Comparison of ENCODE assay signal across 28 cellular contexts in genomic region chr11:26243426-26243825, GRCh38.
DNase-seq lines count a peak whose midpoint lies in the region; ATAC-seq and TF ChIP-seq lines count a peak whose summit lies in the region.
"Had no signal": no experiment of that assay in that cellular context is flagged by ENCODE, and none has a peak within 500 bp of the region (broad histone marks: within the 10 kb centered on the region; RNA-seq: fewer than 3 reads in every experiment).

No MANE protein-coding gene starts in this region.

- intact Hi-C loops in tibial artery (cut with DNase I; ENCODE audit: low total_unique reads), result no loop called here

- no peak overlapping the region for H3K4me2 ChIP-seq in GM23248 (ENCODE audit: unreplicated experiment)
- H3K4me2 ChIP-seq: BLaER1, GM23338, KMS-11 had no signal

- H3K4me1 ChIP-seq in GM23248 (ENCODE audit: insufficient read depth) (peaks cover 35% of the 10 kb centered on the region), tibial artery (peaks cover 0 to 10% (median 0%) of the 10 kb centered on the region in 4 donors)
- H3K4me1 ChIP-seq: BLaER1, Caco-2 had no signal

- no peaks in the 10 kb centered on the region for H4K20me1 ChIP-seq in GM23248 (ENCODE audit: insufficient read depth)
- H4K20me1 ChIP-seq: BLaER1 had no signal

- peaks cover 9% of the 10 kb centered on the region; the same call in 1 of the 2 replicates for H3F3A ChIP-seq in GM23248 (ENCODE audit: insufficient read depth)

- TF ChIP-seq CTCF in VCaP (conservative IDR thresholded peaks at IDR 0.05) (no peak), tibial artery (IDR thresholded peaks at IDR 0.05) (no peak)

- H3K9me3 ChIP-seq in GM23248 (ENCODE audit: low read depth), result no peaks in the 10 kb centered on the region
- no peaks in the 10 kb centered on the region for H3K9me3 ChIP-seq in tibial artery
- H3K9me3 ChIP-seq: BLaER1, Caco-2 had no signal

- no peak for ATAC-seq in HG02588 (IDR thresholded peaks at IDR 0.05; ENCODE audit: unreplicated experiment)
- ATAC-seq: GM12878, GM23338, Panc1 had no signal

- in situ Hi-C loops in GM23248 (cut with MboI), result no loop called here

- H3K27me3 ChIP-seq in GM23248 (replicated peaks; ENCODE audit: insufficient read depth) (no peaks in the 10 kb centered on the region), tibial artery (no peaks in the 10 kb centered on the region)
- H3K27me3 ChIP-seq: BLaER1 had no signal

- DNase-seq in GM23248 (peak; percentile 22), fibroblast of peridontal ligament (ENCODE audit: extremely low read depth) (peak; percentile 17), tibial artery (no peak), KG1 (lab: John Stamatoyannopoulos, UW) (no peak), NCI-H1105 treated with DMSO at 0.1 percent for 48 hours (lab: John Stamatoyannopoulos, UW) (no peak)
- DNase-seq: Caco-2; CD4-positive, CD25-positive, alpha-beta regulatory T cell; DMS79; EL; GDM1; H9; MM.1S; NCI-H1048; NCI-H1417 treated with DMSO at 0.1 percent for 48 hours; NCI-H1694 treated with DMSO at 0.1 percent for 48 hours; NCI-H2081; NCI-H2227 treated with DMSO at 0.1 percent for 48 hours; NCI-H69; SHP77; SW 1271 had no signal

- no peaks in the 10 kb centered on the region for H3K79me2 ChIP-seq in GM23248 (ENCODE audit: insufficient read depth)

- H3K4me3 ChIP-seq in GM23248 (no peak overlapping the region), tibial artery (no peak overlapping the region)
- H3K4me3 ChIP-seq: BLaER1, GM12878, GM23338 had no signal

- H3K36me3 ChIP-seq in GM23248 (ENCODE audit: low read depth), result no peaks in the 10 kb centered on the region
- no peaks in the 10 kb centered on the region for H3K36me3 ChIP-seq in tibial artery
- H3K36me3 ChIP-seq: BLaER1 had no signal

- H3K9ac ChIP-seq in GM23248, result peak overlapping the region; percentile 69
- H3K9ac ChIP-seq: BLaER1, KMS-11 had no signal

- H2AFZ ChIP-seq in GM23248, result no peak overlapping the region; the same call in 1 of the 2 replicates
- H2AFZ ChIP-seq: GM23338 had no signal

- peak overlapping the region; percentile 72 for H3K27ac ChIP-seq in GM23248
- H3K27ac ChIP-seq in VCaP, result peak overlapping the region; percentile 73
- peak overlapping the region; percentile 48 to 50 for H3K27ac ChIP-seq in tibial artery
- H3K27ac ChIP-seq: BLaER1, KMS-11, RWPE1 had no signal

- H3K9me2 ChIP-seq in GM23248 (ENCODE audit: insufficient read depth), result no peaks in the 10 kb centered on the region

Comparison
In these comparisons a context has a peak if more than half of its experiments do, and no peak if none do; other contexts are left out.
1. DNase-seq: peak in GM23248 (single experiment) and fibroblast of peridontal ligament (single experiment); none in tibial artery (0 of 2), KG1 (single experiment) and NCI-H1105 treated with DMSO at 0.1 percent for 48 hours (single experiment).
2. Peak in every context shown above with its lines, with median percentiles within 50 percentile points of each other: H3K27ac ChIP-seq.